23 cellular contexts compared by ENCODE assay signal in the genomic region with DNA sequence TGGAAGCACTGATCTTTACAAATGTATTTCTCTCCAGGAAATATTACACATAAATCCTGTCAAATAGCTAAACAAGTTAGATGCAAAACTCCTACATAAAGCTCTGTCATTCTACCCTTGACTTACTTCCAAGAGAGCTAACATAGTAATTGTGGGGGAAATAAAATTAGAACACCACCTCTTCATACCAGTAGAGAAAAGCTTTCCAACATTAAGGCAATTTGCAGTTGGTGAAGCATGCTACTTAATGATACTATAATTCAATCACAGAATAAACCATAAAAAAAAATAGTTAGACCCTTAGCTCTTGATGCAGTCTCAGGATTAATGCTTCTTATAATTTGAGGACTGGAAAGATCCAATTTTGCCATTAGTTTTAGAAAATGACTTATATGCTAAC.
"Had no signal": no experiment of that assay in that cellular context is flagged by ENCODE, and none has a peak within 500 bp of the region (broad histone marks: within the 10 kb centered on the region; RNA-seq: fewer than 3 reads in every experiment).

No MANE protein-coding gene starts in this region.

- H3K9me3 Mint-ChIP-seq: activated CD4-positive, alpha-beta T cell treated with anti-CD3 and anti-CD28 coated beads, Interleukin-2, amount 10 ng/mL, durations not matched to agents 7 days and 5 days; activated naive CD4-positive, alpha-beta T cell treated with anti-CD3 and anti-CD28 coated beads for 36 hours had no signal

- H3K27ac Mint-ChIP-seq: activated CD4-positive, alpha-beta memory T cell treated with anti-CD3 and anti-CD28 coated beads, Interleukin-2, amount 10 ng/mL, durations not matched to agents 7 days and 5 days; activated CD4-positive, alpha-beta T cell treated with anti-CD3 and anti-CD28 coated beads, Interleukin-2, amount 10 ng/mL, durations not matched to agents 7 days and 5 days; activated naive CD4-positive, alpha-beta T cell treated with anti-CD3 and anti-CD28 coated beads for 36 hours; activated naive CD8-positive, alpha-beta T cell; activated T-helper 17 cell treated with anti-CD3 and anti-CD28 coated beads, Interleukin-2, amount 50 U/mL, for 72 hours; T-cell had no signal

- H3K27me3 Mint-ChIP-seq: activated CD4-positive, alpha-beta memory T cell treated with anti-CD3 and anti-CD28 coated beads, Interleukin-2, amount 10 ng/mL, durations not matched to agents 7 days and 5 days; activated CD4-positive, alpha-beta T cell treated with anti-CD3 and anti-CD28 coated beads, Interleukin-2, amount 10 ng/mL, durations not matched to agents 7 days and 5 days; activated naive CD8-positive, alpha-beta T cell; activated T-helper 17 cell treated with anti-CD3 and anti-CD28 coated beads, Interleukin-2, amount 50 U/mL, for 72 hours; T-cell had no signal

- H3K27me3 ChIP-seq: brain microvascular endothelial cell, cardiac muscle cell, SJSA1 had no signal

- H3K36me3 ChIP-seq: brain microvascular endothelial cell, cardiac muscle cell, SJSA1 had no signal

- H3K4me3 Mint-ChIP-seq: activated CD4-positive, alpha-beta memory T cell treated with anti-CD3 and anti-CD28 coated beads, Interleukin-2, amount 10 ng/mL, durations not matched to agents 7 days and 5 days; activated CD4-positive, alpha-beta T cell treated with anti-CD3 and anti-CD28 coated beads, Interleukin-2, amount 10 ng/mL, durations not matched to agents 7 days and 5 days; activated naive CD4-positive, alpha-beta T cell treated with anti-CD3 and anti-CD28 coated beads for 36 hours; activated naive CD8-positive, alpha-beta T cell; activated T-helper 17 cell treated with anti-CD3 and anti-CD28 coated beads, Interleukin-2, amount 50 U/mL, for 72 hours; T-cell had no signal

- ATAC-seq: activated T-helper 17 cell treated with anti-CD3 and anti-CD28 coated beads, Interleukin-2, amount 50 U/mL, for 72 hours; T-cell had no signal

- H3K27ac ChIP-seq: brain microvascular endothelial cell, cardiac muscle cell, SJSA1 had no signal

- H3K4me3 ChIP-seq: cardiac muscle cell, SJSA1 had no signal

- H3K36me3 Mint-ChIP-seq: T-cell had no signal

- DNase-seq: activated CD4-positive, alpha-beta memory T cell treated with anti-CD3 and anti-CD28 coated beads, Interleukin-2, amount 10 ng/mL, durations not matched to agents 7 days and 5 days; activated CD4-positive, alpha-beta T cell treated with anti-CD3 and anti-CD28 coated beads, Interleukin-2, amount 10 ng/mL, durations not matched to agents 7 days and 5 days; activated CD4-positive, CD25-positive, alpha-beta regulatory T cell; activated gamma-delta T cell; activated naive CD4-positive, alpha-beta T cell treated with anti-CD3 and anti-CD28 coated beads for 36 hours; activated T-cell treated with anti-CD3 and anti-CD28 coated beads for 4 hours; activated T-cell treated with anti-CD3 and anti-CD28 coated beads, Interleukin-2, amount 50 U/mL, for 48 hours; brain microvascular endothelial cell; KG1; NCI-H1092; NCI-H1436; NCI-H1694 treated with DMSO at 0.1 percent for 48 hours; NCI-H2029 treated with DMSO at 0.1 percent for 48 hours; NCI-H2171; NCI-H2227 treated with DMSO at 0.1 percent for 48 hours; SHP77; T-cell; T-helper 2 cell; T1000 had no signal

- H3K9me3 ChIP-seq: SJSA1 had no signal

- H3K4me1 Mint-ChIP-seq: activated CD4-positive, alpha-beta memory T cell treated with anti-CD3 and anti-CD28 coated beads, Interleukin-2, amount 10 ng/mL, durations not matched to agents 7 days and 5 days; activated CD4-positive, alpha-beta T cell treated with anti-CD3 and anti-CD28 coated beads, Interleukin-2, amount 10 ng/mL, durations not matched to agents 7 days and 5 days; activated T-helper 17 cell treated with anti-CD3 and anti-CD28 coated beads, Interleukin-2, amount 50 U/mL, for 72 hours; T-cell had no signal
